In genomic region chr19:12550205-12550604, GRCh38 we compare ENCODE assay signal across 8 cellular contexts. TPM values are rescaled to one million over a fixed set of nuclear protein-coding genes. Genes with fewer than 3 reads are reported as not detected.
A peak's percentile ranks its signal among the peaks of the same experiment; 100 is the strongest.
DNase-seq lines count a peak whose midpoint lies in the region; ATAC-seq, FAIRE-seq and TF ChIP-seq lines count a peak whose summit lies in the region.
"Not testable (repeated sequence)": the region's sequence is repeated elsewhere in the genome, so short reads cannot be mapped to it uniquely, and the experiment has no call there.

No MANE protein-coding gene starts in this region.

- not testable (repeated sequence) for DNase-seq in CD8-positive, alpha-beta T cell; astrocyte (ENCODE audit: low read depth); osteoblast (ENCODE audit: insufficient read length, low spot score, missing footprints); thyroid gland
- DNase-seq in left kidney (ENCODE audit: low read depth, low spot score): peak; percentile 51

- peaks cover 17% of the 10 kb centered on the region for H4K20me1 ChIP-seq in astrocyte (ENCODE audit: insufficient read depth, low read length)
- H4K20me1 ChIP-seq in osteoblast (ENCODE audit: insufficient read depth, low read length): not testable (repeated sequence)

- not testable (repeated sequence) for TF ChIP-seq POLR2A in thyroid gland (IDR thresholded peaks at IDR 0.05)

- H3K4me1 Mint-ChIP-seq in CD8-positive, alpha-beta T cell (ENCODE audit: low read depth): peaks cover 61% of the 10 kb centered on the region
- peaks cover 19% of the 10 kb centered on the region for H3K4me1 Mint-ChIP-seq in T-helper 1 cell treated with Interleukin-12 subunit alpha and Interleukin-12 subunit beta and Interleukin-4 antibody, amounts not matched to agents 30 μg/mL and 1 μg/mL, for 36 hours (ENCODE audit: low read depth)
- not testable (repeated sequence) for H3K4me1 Mint-ChIP-seq in astrocyte (ENCODE audit: low read depth, unreplicated experiment)

- peak overlapping the region; percentile 94 for H3K4me2 ChIP-seq in astrocyte (ENCODE audit: low read length)
- peak overlapping the region; percentile 87 for H3K4me2 ChIP-seq in osteoblast (ENCODE audit: insufficient read depth, low read length)

- H3K79me2 ChIP-seq in astrocyte (ENCODE audit: insufficient read depth, low read length): peaks cover 54% of the 10 kb centered on the region
- peaks cover 49% of the 10 kb centered on the region for H3K79me2 ChIP-seq in osteoblast (ENCODE audit: insufficient read depth, low read length)

- not testable (repeated sequence) for FAIRE-seq in astrocyte (lab: Jason Lieb, UNC)

- not testable (repeated sequence) for H3K9me3 ChIP-seq in CD8-positive, alpha-beta T cell (ENCODE audit: low read length); KOPT-K1 (ENCODE audit: insufficient read depth, low read length, poor library complexity, severe bottlenecking); astrocyte (ENCODE audit: insufficient read depth, low read depth, low read length); esophagus (ENCODE audit: control insufficient read depth in 2 of 2, insufficient read depth in 1 of 2, low read depth in 1 of 2, low read length in 1 of 2); osteoblast (ENCODE audit: low read depth, low read length); thyroid gland

- H3K27me3 Mint-ChIP-seq in CD8-positive, alpha-beta T cell (ENCODE audit: low read depth); T-helper 1 cell treated with Interleukin-12 subunit alpha and Interleukin-12 subunit beta and Interleukin-4 antibody, amounts not matched to agents 30 μg/mL and 1 μg/mL, for 36 hours (ENCODE audit: low read depth); astrocyte (ENCODE audit: low read depth, unreplicated experiment): not testable (repeated sequence)

- H3K27ac ChIP-seq in CD8-positive, alpha-beta T cell (ENCODE audit: low read depth, low read length): peak overlapping the region; percentile 88
- H3K27ac ChIP-seq in KOPT-K1 (ENCODE audit: low read depth, low read length, poor library complexity, severe bottlenecking): peak overlapping the region; percentile 88
- not testable (repeated sequence) for H3K27ac ChIP-seq in astrocyte (ENCODE audit: low read depth, low read length)
- peak overlapping the region; percentile 56 to 98 for H3K27ac ChIP-seq in esophagus (ENCODE audit: low read depth in 2 of 2, low read length in 1 of 2)
- peak overlapping the region; percentile 94 for H3K27ac ChIP-seq in osteoblast (ENCODE audit: low read depth, low read length)
- peak overlapping the region in 2 of 3 donors; percentile 93 to 97 for H3K27ac ChIP-seq in thyroid gland

- intact Hi-C loops in CD8-positive, alpha-beta T cell (cut with DNase I, micrococcal nuclease): loop anchor here (2.0 to 5.0 kb wide), 4 partner anchors 109 to 395 kb away; partner anchors contain the start of genes RAD23A (in 1 of the 2), TNPO2 (in 1 of the 2), TRIR (in 1 of the 2) and ZNF443 (in 1 of the 2)
- intact Hi-C loops in thyroid gland (cut with DNase I): not testable (repeated sequence)

- H3K9ac ChIP-seq in astrocyte (ENCODE audit: low read length): peak overlapping the region; percentile 92

- H3K4me3 ChIP-seq in CD8-positive, alpha-beta T cell (ENCODE audit: low read depth, low read length): peak overlapping the region; percentile 59
- peak overlapping the region; percentile 81 for H3K4me3 ChIP-seq in astrocyte (ENCODE audit: insufficient read depth, low read depth, low read length)
- H3K4me3 ChIP-seq in esophagus (ENCODE audit: low read depth in 1 of 2, low read length in 2 of 2): peak overlapping the region; percentile 23 to 89
- H3K4me3 ChIP-seq in osteoblast (ENCODE audit: insufficient read depth, low read length): peak overlapping the region; percentile 94
- H3K4me3 ChIP-seq in thyroid gland (replicated peaks in 1 of 3): peak overlapping the region in 2 of 3 donors; percentile 62 to 84

- POLR2A ChIA-PET in CD8-positive, alpha-beta T cell (lab: Charles Lee): interaction anchor here (0.8 to 1.4 kb wide), 4 partner anchors 55 to 394 kb away, joined by 3 to 11 read pairs (median 4); partner anchors contain the start of genes DHPS, ZNF490, ZNF625 and ZNF791

- not testable (repeated sequence) for H3K27me3 ChIP-seq in CD8-positive, alpha-beta T cell (ENCODE audit: insufficient read depth, low read length); astrocyte (ENCODE audit: insufficient read depth, low read length); esophagus (ENCODE audit: control insufficient read depth in 1 of 2, insufficient read depth in 2 of 2, low read length in 2 of 2); osteoblast (ENCODE audit: insufficient read depth, low read length); thyroid gland

- CTCF ChIA-PET in CD8-positive, alpha-beta T cell (lab: Charles Lee): interaction anchor here (0.6 to 4.9 kb wide), 3 partner anchors 13 to 423 kb away, joined by 3 to 25 read pairs (median 3); no protein-coding TSS in a partner anchor

- H3K36me3 ChIP-seq in CD8-positive, alpha-beta T cell (ENCODE audit: insufficient read depth, low read length); astrocyte (ENCODE audit: insufficient read depth, low read length); esophagus (ENCODE audit: control insufficient read depth in 2 of 2, insufficient read depth in 2 of 2, low read length in 1 of 2); osteoblast (ENCODE audit: insufficient read depth, low read length); thyroid gland: not testable (repeated sequence)
- peaks cover 31% of the 10 kb centered on the region for H3K36me3 ChIP-seq in KOPT-K1 (ENCODE audit: insufficient read depth, low read length)

- TF ChIP-seq CTCF in CD8-positive, alpha-beta T cell (IDR thresholded peaks at IDR 0.05); astrocyte (IDR thresholded peaks at IDR 0.05; ENCODE audit: insufficient read depth, low read depth, low read length); osteoblast (IDR thresholded peaks at IDR 0.05; ENCODE audit: extremely low read depth, low read depth, low read length); thyroid gland (IDR thresholded peaks at IDR 0.05): not testable (repeated sequence)

- H3K4me1 ChIP-seq in CD8-positive, alpha-beta T cell (ENCODE audit: insufficient read depth, low read length): peaks cover 25% of the 10 kb centered on the region
- H3K4me1 ChIP-seq in astrocyte (ENCODE audit: insufficient read depth, low read length); esophagus (ENCODE audit: control insufficient read depth in 2 of 2, insufficient read depth in 2 of 2, low read length in 1 of 2); osteoblast (ENCODE audit: insufficient read depth, low read length): not testable (repeated sequence)
- peaks cover 12 to 16% of the 10 kb centered on the region in 2 donors for H3K4me1 ChIP-seq in thyroid gland

- ATAC-seq in CD8-positive, alpha-beta T cell: not testable (repeated sequence)

- H3K9me3 Mint-ChIP-seq in CD8-positive, alpha-beta T cell; astrocyte (ENCODE audit: unreplicated experiment): not testable (repeated sequence)
- peaks cover 28% of the 10 kb centered on the region for H3K9me3 Mint-ChIP-seq in T-helper 1 cell treated with Interleukin-12 subunit alpha and Interleukin-12 subunit beta and Interleukin-4 antibody, amounts not matched to agents 30 μg/mL and 1 μg/mL, for 36 hours

- peak overlapping the region; percentile 97 for H3K27ac Mint-ChIP-seq in CD8-positive, alpha-beta T cell
- peak overlapping the region; percentile 87 for H3K27ac Mint-ChIP-seq in T-helper 1 cell treated with Interleukin-12 subunit alpha and Interleukin-12 subunit beta and Interleukin-4 antibody, amounts not matched to agents 30 μg/mL and 1 μg/mL, for 36 hours
- H3K27ac Mint-ChIP-seq in astrocyte (ENCODE audit: unreplicated experiment): peak overlapping the region; percentile 59

- H2AFZ ChIP-seq in astrocyte (ENCODE audit: low read depth, low read length): not testable (repeated sequence)
- peak overlapping the region; percentile 91 for H2AFZ ChIP-seq in osteoblast (ENCODE audit: low read length)

- WGBS in esophagus, 2 donors: 60 to 64% methylated on average over 18 of the region's 18 CpGs
- 56 to 62% methylated on average over 18 of the region's 18 CpGs for WGBS in thyroid gland, 2 donors

- peak overlapping the region; percentile 98 for H3K4me3 Mint-ChIP-seq in CD8-positive, alpha-beta T cell
- H3K4me3 Mint-ChIP-seq in T-helper 1 cell treated with Interleukin-12 subunit alpha and Interleukin-12 subunit beta and Interleukin-4 antibody, amounts not matched to agents 30 μg/mL and 1 μg/mL, for 36 hours: peak overlapping the region; percentile 99
- peak overlapping the region; percentile 88 for H3K4me3 Mint-ChIP-seq in astrocyte (ENCODE audit: unreplicated experiment)

- peaks cover 41% of the 10 kb centered on the region for H3K36me3 Mint-ChIP-seq in CD8-positive, alpha-beta T cell
- peaks cover 38% of the 10 kb centered on the region for H3K36me3 Mint-ChIP-seq in T-helper 1 cell treated with Interleukin-12 subunit alpha and Interleukin-12 subunit beta and Interleukin-4 antibody, amounts not matched to agents 30 μg/mL and 1 μg/mL, for 36 hours (ENCODE audit: low read depth)
- peaks cover 34% of the 10 kb centered on the region for H3K36me3 Mint-ChIP-seq in astrocyte (ENCODE audit: low read depth, unreplicated experiment)

RNA-seq across cellular contexts. Expression of gene ZNF564, which starts 1.1 kb away (rescaled TPM):
- 10 to 100 TPM; 17.8 to 18.2 TPM for total RNA-seq in CD8-positive, alpha-beta T cell
- total RNA-seq in astrocyte (9.7 and 11.5 TPM in 2 replicates), osteoblast (7.4 and 9.0 TPM in 2 replicates), thyroid gland (10 to 100 TPM; 19.4 to 27.3 (median 23.9) TPM)
- 1 to 10 TPM; 2.9 to 3.8 TPM for polyA plus RNA-seq in esophagus
